12 cellular contexts compared by ENCODE assay signal in the genomic region with DNA sequence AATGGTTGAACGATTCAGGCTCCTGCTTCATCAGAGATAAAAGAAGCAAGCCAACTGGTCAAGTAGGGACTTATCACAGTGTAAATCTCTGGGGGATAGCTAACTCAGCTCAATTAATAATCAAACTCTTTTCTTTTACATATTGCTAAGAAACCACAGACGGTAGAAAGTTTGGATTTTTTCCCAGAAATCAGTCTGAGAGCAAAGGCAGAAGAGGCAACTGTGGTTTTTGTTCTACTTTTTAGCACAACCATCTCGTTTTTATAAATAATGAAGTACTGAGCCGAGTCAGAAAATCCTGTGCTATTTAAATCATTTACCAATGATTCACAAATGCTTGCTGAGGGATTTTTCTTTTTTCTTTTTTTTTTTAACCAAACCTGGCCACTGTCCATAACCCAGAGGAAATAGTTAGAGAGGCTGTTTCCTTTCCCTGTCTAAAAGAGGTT.
A peak's percentile ranks its signal among the peaks of the same experiment; 100 is the strongest.
DNase-seq lines count a peak whose midpoint lies in the region; ATAC-seq, FAIRE-seq and TF ChIP-seq lines count a peak whose summit lies in the region.
"Had no signal": no experiment of that assay in that cellular context is flagged by ENCODE, and none has a peak within 500 bp of the region (broad histone marks: within the 10 kb centered on the region; RNA-seq: fewer than 3 reads in every experiment).

No MANE protein-coding gene starts in this region.

- no peak overlapping the region for H3K27ac ChIP-seq in right atrium auricular region

- intact Hi-C loops in activated CD8-positive, alpha-beta T cell treated with anti-CD3 and anti-CD28 coated beads for 36 hours (cut with micrococcal nuclease) = no loop called here

- no peaks in the 10 kb centered on the region for H3K27me3 ChIP-seq in right atrium auricular region

- no peak overlapping the region for H3K4me3 ChIP-seq in right atrium auricular region

- TF ChIP-seq CTCF in chondrocyte (IDR thresholded peaks at IDR 0.05) (no peak), right atrium auricular region (IDR thresholded peaks at IDR 0.05) (no peak)
- TF ChIP-seq CTCF in activated CD8-positive, alpha-beta T cell treated with anti-CD3 and anti-CD28 coated beads for 36 hours (IDR thresholded peaks at IDR 0.05) = no peak

- H3K36me3 Mint-ChIP-seq in chondrocyte (ENCODE audit: low read depth) = no peaks in the 10 kb centered on the region
- no peaks in the 10 kb centered on the region for H3K36me3 Mint-ChIP-seq in activated CD8-positive, alpha-beta T cell treated with anti-CD3 and anti-CD28 coated beads for 36 hours (ENCODE audit: low read depth)

- H3K36me3 ChIP-seq in right atrium auricular region = no peaks in the 10 kb centered on the region

- CTCF ChIA-PET in activated CD8-positive, alpha-beta T cell treated with anti-CD3 and anti-CD28 coated beads for 36 hours (lab: Charles Lee) = no interaction called here

- no peaks in the 10 kb centered on the region for H3K9me3 ChIP-seq in right atrium auricular region

- peak overlapping the region; percentile 59 for H3K27ac Mint-ChIP-seq in chondrocyte (ENCODE audit: unreplicated experiment)
- H3K27ac Mint-ChIP-seq in activated CD8-positive, alpha-beta T cell treated with anti-CD3 and anti-CD28 coated beads for 36 hours = no peak overlapping the region
- H3K27ac Mint-ChIP-seq: T-helper 17 cell had no signal

- no peak for TF ChIP-seq POLR2A in H54 (IDR thresholded peaks at IDR 0.05; ENCODE audit: low read depth, low read length)

- ATAC-seq in GM19438 (IDR thresholded peaks at IDR 0.05; ENCODE audit: low read depth, unreplicated experiment) (peak; percentile 55), HG03432 (IDR thresholded peaks at IDR 0.05; ENCODE audit: unreplicated experiment) (peak; percentile 67)
- ATAC-seq in activated CD8-positive, alpha-beta T cell treated with anti-CD3 and anti-CD28 coated beads for 36 hours = no peak
- ATAC-seq: T-helper 17 cell had no signal

- H3K4me1 Mint-ChIP-seq in chondrocyte (ENCODE audit: low read depth) = peaks cover 17% of the 10 kb centered on the region
- H3K4me1 Mint-ChIP-seq in activated CD8-positive, alpha-beta T cell treated with anti-CD3 and anti-CD28 coated beads for 36 hours (ENCODE audit: low read depth) = no peaks in the 10 kb centered on the region
- H3K4me1 Mint-ChIP-seq: T-helper 17 cell had no signal

- H3K9me3 Mint-ChIP-seq in chondrocyte (ENCODE audit: low read depth) = no peaks in the 10 kb centered on the region
- H3K9me3 Mint-ChIP-seq in activated CD8-positive, alpha-beta T cell treated with anti-CD3 and anti-CD28 coated beads for 36 hours = no peaks in the 10 kb centered on the region

- DNase-seq in chondrocyte (ENCODE audit: low spot score) (no peak), renal cortical epithelial cell (ENCODE audit: low read depth) (peak; percentile 98), NCI-H82 treated with DMSO at 0.1 percent for 48 hours (lab: John Stamatoyannopoulos, UW; ENCODE audit: unreplicated experiment) (no peak), right atrium auricular region (ENCODE audit: low spot score) (no peak), H54 (ENCODE audit: insufficient read length, low spot score) (no peak)
- DNase-seq in activated CD8-positive, alpha-beta T cell treated with anti-CD3 and anti-CD28 coated beads for 36 hours = no peak
- DNase-seq: activated T-cell treated with anti-CD3 and anti-CD28 coated beads, Interleukin-2, amount 50 U/mL, for 1 hour; NCI-H2107; retina; T-helper 17 cell had no signal

- peaks cover 0 to 5% of the 10 kb centered on the region in 2 donors for H3K4me1 ChIP-seq in right atrium auricular region

- H3K27me3 Mint-ChIP-seq in chondrocyte (ENCODE audit: low read depth) = peaks cover 2% of the 10 kb centered on the region
- no peaks in the 10 kb centered on the region for H3K27me3 Mint-ChIP-seq in activated CD8-positive, alpha-beta T cell treated with anti-CD3 and anti-CD28 coated beads for 36 hours
- H3K27me3 Mint-ChIP-seq: T-helper 17 cell had no signal

- FAIRE-seq in H54 (lab: Jason Lieb, UNC) = no peak

- H3K4me3 Mint-ChIP-seq in chondrocyte (ENCODE audit: unreplicated experiment) = no peak overlapping the region
- no peak overlapping the region for H3K4me3 Mint-ChIP-seq in activated CD8-positive, alpha-beta T cell treated with anti-CD3 and anti-CD28 coated beads for 36 hours
- H3K4me3 Mint-ChIP-seq: T-helper 17 cell had no signal

- POLR2A ChIA-PET in activated CD8-positive, alpha-beta T cell treated with anti-CD3 and anti-CD28 coated beads for 36 hours (lab: Charles Lee) = no interaction called here
